In genomic region chr1:35768350-35769187, GRCh38 we compare ENCODE assay signal across 8 cellular contexts. TPM values are rescaled to one million over a fixed set of nuclear protein-coding genes. Genes with fewer than 3 reads are reported as not detected.
A peak's percentile ranks its signal among the peaks of the same experiment; 100 is the strongest.
DNase-seq lines count a peak whose midpoint lies in the region; ATAC-seq, FAIRE-seq and TF ChIP-seq lines count a peak whose summit lies in the region.

No MANE protein-coding gene starts in this region.

- peak overlapping the region; percentile 77 for H3K4me3 ChIP-seq in CD4-positive, CD25-positive, alpha-beta regulatory T cell (ENCODE audit: low read depth, low read length)
- H3K4me3 ChIP-seq in IMR-90 (ENCODE audit: insufficient read depth, low read depth, low read length) (peak overlapping the region; percentile 82), GM12878 (peak overlapping the region; percentile 78), lung (peak overlapping the region; percentile 74)

- peak overlapping the region; percentile 32 to 85 for H4K8ac ChIP-seq in IMR-90 (ENCODE audit: low read depth in 2 of 2, low read length in 2 of 2)

- H3K27ac Mint-ChIP-seq in CD4-positive, CD25-positive, alpha-beta regulatory T cell, result peak overlapping the region in 2 of 3 donors; percentile 65 to 86

- H3K9me3 Mint-ChIP-seq in CD4-positive, CD25-positive, alpha-beta regulatory T cell, result no peaks in the 10 kb centered on the region

- H4K5ac ChIP-seq in IMR-90 (ENCODE audit: low read depth, low read length), result peak overlapping the region; percentile 56; the same call in 1 of the 2 replicates

- no peak overlapping the region for H2BK20ac ChIP-seq in IMR-90 (ENCODE audit: low read depth, low read length)

- H3K9ac ChIP-seq in IMR-90 (ENCODE audit: low read depth, low read length) (peak overlapping the region; percentile 80), GM12878 (ENCODE audit: control insufficient read depth, insufficient read depth, low read length) (peak overlapping the region; percentile 93)

- intact Hi-C loops in IMR-90 (cut with micrococcal nuclease), result loop anchor here (10.0 kb wide), 1 partner anchor 124 kb away; the partner anchor contains the start of gene PSMB2
- intact Hi-C loops in GM12878 (cut with micrococcal nuclease; ENCODE audit: unreplicated experiment), result no loop called here

- peak overlapping the region; percentile 76 for H3K23ac ChIP-seq in IMR-90 (ENCODE audit: low read depth, low read length)

- no peak overlapping the region for H2BK15ac ChIP-seq in IMR-90 (ENCODE audit: low read depth, low read length)

- BruUV-seq in IMR-90 (replicated peaks; lab: Mats Ljungman, UMichigan), result no TSS peak
- no TSS peak for BruUV-seq in GM12878 (replicated peaks; lab: Mats Ljungman, UMichigan)

- peak overlapping the region; percentile 80 for H3K56ac ChIP-seq in IMR-90 (ENCODE audit: extremely low read depth, insufficient read depth, low read length)

- peak overlapping the region; percentile 56; the same call in 1 of the 2 replicates for H2BK120ac ChIP-seq in IMR-90 (ENCODE audit: low read depth, low read length)

- no peaks in the 10 kb centered on the region for H3K27me3 ChIP-seq in CD4-positive, CD25-positive, alpha-beta regulatory T cell (ENCODE audit: control insufficient read depth, insufficient read depth, low read length)
- H3K27me3 ChIP-seq in IMR-90 (ENCODE audit: control insufficient read depth, insufficient read depth, low read length) (no peaks in the 10 kb centered on the region), GM12878 (replicated peaks in 1 of 2; ENCODE audit: control insufficient read depth in 2 of 2, insufficient read depth in 2 of 2, low read length in 1 of 2) (no peaks in the 10 kb centered on the region), lung (ENCODE audit: control insufficient read depth, insufficient read depth) (no peaks in the 10 kb centered on the region)

- H3K36me3 ChIP-seq in CD4-positive, CD25-positive, alpha-beta regulatory T cell (ENCODE audit: control insufficient read depth, insufficient read depth, low read length), result no peaks in the 10 kb centered on the region
- H3K36me3 ChIP-seq in IMR-90 (ENCODE audit: control insufficient read depth, insufficient read depth, low read length) (no peaks in the 10 kb centered on the region), GM12878 (ENCODE audit: control insufficient read depth in 2 of 2, insufficient read depth in 2 of 2, low read length in 1 of 2) (no peaks in the 10 kb centered on the region), lung (ENCODE audit: control insufficient read depth in 2 of 2, insufficient read depth in 2 of 2, low read length in 2 of 2) (no peaks in the 10 kb centered on the region)

- CTCF ChIA-PET in IMR-90 (lab: Yijun Ruan, JAX), result interaction anchor here (0.6 to 1.6 kb wide), 4 partner anchors 12 to 361 kb away, joined by 3 to 4 read pairs (median 4); no protein-coding TSS in a partner anchor
- CTCF ChIA-PET in GM12878 (lab: Yijun Ruan, JAX), result interaction anchor here (0.7 to 7.2 kb wide), 12 partner anchors 11 to 366 kb away, joined by 3 to 61 read pairs (median 8); partner anchors contain the start of gene C1orf216

- ATAC-seq in CD4-positive, CD25-positive, alpha-beta regulatory T cell (ENCODE audit: low read depth in 2 of 2), result no peak
- ATAC-seq in IMR-90 (ENCODE audit: low read depth) (no peak), GM12878 (no peak), lung (ENCODE audit: insufficient read depth, low FRiP score) (no peak), HG02885 (IDR thresholded peaks at IDR 0.05; ENCODE audit: poor library complexity, unreplicated experiment) (no peak), HG02763 (IDR thresholded peaks at IDR 0.05; ENCODE audit: unreplicated experiment) (no peak), GM21825 (IDR thresholded peaks at IDR 0.05; ENCODE audit: unreplicated experiment) (no peak)

- H3K27ac ChIP-seq in CD4-positive, CD25-positive, alpha-beta regulatory T cell (ENCODE audit: insufficient read depth, low read length, poor library complexity, severe bottlenecking), result peak overlapping the region; percentile 82
- H3K27ac ChIP-seq in IMR-90 (ENCODE audit: insufficient read depth, low read length) (peak overlapping the region; percentile 88), GM12878 (ENCODE audit: control insufficient read depth, insufficient read depth) (peak overlapping the region; percentile 91), lung (ENCODE audit: low read depth in 1 of 2, low read length in 1 of 2) (peak overlapping the region in 1 of 2 donors; percentile 92)

- peak overlapping the region; percentile 86 to 95 (median 92) for H3K4me3 Mint-ChIP-seq in CD4-positive, CD25-positive, alpha-beta regulatory T cell

- peaks cover 10 to 26% of the 10 kb centered on the region in 2 experiments for H3K79me1 ChIP-seq in IMR-90 (ENCODE audit: low read depth in 1 of 2, low read length in 2 of 2)

- POLR2A ChIA-PET in IMR-90 (lab: Charles Lee; ENCODE audit: unreplicated experiment), result interaction anchor here (0.5 to 0.7 kb wide), 2 partner anchors 81 to 312 kb away, joined by 5 to 7 read pairs; no protein-coding TSS in a partner anchor
- POLR2A ChIA-PET in GM12878 (lab: Charles Lee), result interaction anchor here (1.0 to 7.0 kb wide), 13 partner anchors 9 to 197 kb away, joined by 3 to 70 read pairs (median 3); no protein-coding TSS in a partner anchor

- peak overlapping the region; percentile 6 for H3K18ac ChIP-seq in IMR-90 (ENCODE audit: low read depth, low read length)

- no peak for FAIRE-seq in GM12878 (lab: Jason Lieb, UNC)

- H2BK5ac ChIP-seq in IMR-90 (ENCODE audit: low read depth, low read length, poor library complexity, severe bottlenecking), result peak overlapping the region; percentile 61

- TF ChIP-seq CTCF in IMR-90 (conservative IDR thresholded peaks at IDR 0.05; ENCODE audit: low read depth, low read length) (no peak), GM12878 (IDR thresholded peaks at IDR 0.05 in 2 of 3, conservative IDR thresholded peaks at IDR 0.05 in 1 of 3; ENCODE audit: control insufficient read depth in 2 of 3, extremely low read depth in 1 of 3, insufficient read depth in 1 of 3, low read depth in 3 of 3, low read length in 3 of 3) (no peak), lung (IDR thresholded peaks at IDR 0.05; ENCODE audit: control extremely low read depth, extremely low read depth) (no peak)

- H3K9me1 ChIP-seq in IMR-90 (ENCODE audit: insufficient read depth, low read length), result no peaks in the 10 kb centered on the region

- peaks cover 33% of the 10 kb centered on the region for H3K79me2 ChIP-seq in GM12878 (ENCODE audit: control insufficient read depth, insufficient read depth, low read length)

- H3K14ac ChIP-seq in IMR-90 (replicated peaks; ENCODE audit: low read depth, low read length), result peak overlapping the region; percentile 53

- in situ Hi-C loops in IMR-90 (cut with MboI; ENCODE audit: low sequenced_read_pairs), result no loop called here
- in situ Hi-C loops in GM12878 (cut with MboI), result no loop called here

- H2AK9ac ChIP-seq in IMR-90 (replicated peaks; ENCODE audit: low read depth, low read length, poor library complexity), result no peak overlapping the region

- TF ChIP-seq POLR2A in IMR-90 (IDR thresholded peaks at IDR 0.05; ENCODE audit: low read depth, low read length) (no peak), GM12878 (IDR thresholded peaks at IDR 0.05; ENCODE audit: low read depth, low read length) (no peak)

- peaks cover 7% of the 10 kb centered on the region for H3K4me1 ChIP-seq in CD4-positive, CD25-positive, alpha-beta regulatory T cell (ENCODE audit: control insufficient read depth, insufficient read depth, low read length, poor library complexity, severe bottlenecking)
- H3K4me1 ChIP-seq in IMR-90 (ENCODE audit: control insufficient read depth, insufficient read depth, low read length) (peaks cover 2% of the 10 kb centered on the region), GM12878 (ENCODE audit: control insufficient read depth, insufficient read depth, low read length) (no peaks in the 10 kb centered on the region), lung (ENCODE audit: control insufficient read depth in 2 of 2, insufficient read depth in 2 of 2, low read length in 2 of 2) (no peaks in the 10 kb centered on the region)

- TF ChIP-seq EP300 in GM12878 (IDR thresholded peaks at IDR 0.05; ENCODE audit: borderline replicate concordance in 1 of 2, control insufficient read depth in 1 of 2, low read depth in 2 of 2, low read length in 2 of 2), result no peak

- peak overlapping the region; percentile 99 for H2AFZ ChIP-seq in IMR-90 (replicated peaks; ENCODE audit: low read length, poor library complexity)
- H2AFZ ChIP-seq in GM12878 (ENCODE audit: control insufficient read depth, low read depth, low read length), result peak overlapping the region; percentile 98

- no peaks in the 10 kb centered on the region for H3K36me3 Mint-ChIP-seq in CD4-positive, CD25-positive, alpha-beta regulatory T cell

- SMC1A ChIA-PET in GM12878 (lab: Charles Lee; ENCODE audit: uncharacterized antibody, unreplicated experiment), result interaction anchor here (0.9 to 4.3 kb wide), 14 partner anchors 8 to 317 kb away, joined by 3 to 42 read pairs (median 6); partner anchors contain the start of gene KIAA0319L

- H3K4me1 Mint-ChIP-seq in CD4-positive, CD25-positive, alpha-beta regulatory T cell, result peaks cover 5 to 42% (median 14%) of the 10 kb centered on the region in 4 donors

- 0 out of 2 replicates have a peak overlapping the region, but pooled peaks have one; percentile 49 for H2AK5ac ChIP-seq in IMR-90 (ENCODE audit: low read depth, low read length)

- H3K4ac ChIP-seq in IMR-90 (ENCODE audit: low read depth, low read length), result peak overlapping the region; percentile 52

- peak overlapping the region; percentile 76 for H3K4me2 ChIP-seq in IMR-90 (ENCODE audit: low read depth, low read length)
- peak overlapping the region; percentile 81 for H3K4me2 ChIP-seq in GM12878 (ENCODE audit: control insufficient read depth, insufficient read depth)

- TF ChIP-seq RAD21 in IMR-90 (IDR thresholded peaks at IDR 0.05; ENCODE audit: low read length) (no peak), GM12878 (IDR thresholded peaks at IDR 0.05; ENCODE audit: insufficient read depth, low read depth, low read length) (no peak)

- H3K27me3 Mint-ChIP-seq in CD4-positive, CD25-positive, alpha-beta regulatory T cell, result no peaks in the 10 kb centered on the region

- WGBS in IMR-90 (ENCODE audit: extremely low coverage in 2 of 2, insufficient read length in 1 of 2), 2 experiments, result no CpG with 5 or more reads among the region's 19 CpGs
- 14% methylated on average over 19 of the region's 19 CpGs for WGBS in GM12878 (ENCODE audit: insufficient coverage, insufficient replicate concordance, low lambda C conversion rate, missing lambda C conversion rate)
- WGBS in lung, 2 donors, result 50 to 56% methylated on average over 19 of the region's 19 CpGs

- H4K91ac ChIP-seq in IMR-90 (ENCODE audit: insufficient read depth, low read depth, low read length), result no peak overlapping the region

- DNase-seq in CD4-positive, CD25-positive, alpha-beta regulatory T cell, result peak in 1 of 3 donors; percentile 7
- DNase-seq in IMR-90 (no peak), GM12878 (ENCODE audit: low read depth, low spot score) (no peak), lung (ENCODE audit: low spot score) (no peak), putamen (ENCODE audit: low spot score) (no peak)

- RAD21 ChIA-PET in GM12878 (lab: Charles Lee; ENCODE audit: unreplicated experiment), result interaction anchor here (0.6 to 3.0 kb wide), 12 partner anchors 8 to 318 kb away, joined by 4 to 29 read pairs (median 8); no protein-coding TSS in a partner anchor

- H4K20me1 ChIP-seq in IMR-90 (ENCODE audit: insufficient read depth, low read length), result no peaks in the 10 kb centered on the region; the same call in 1 of the 2 replicates
- no peaks in the 10 kb centered on the region for H4K20me1 ChIP-seq in GM12878 (ENCODE audit: control insufficient read depth, insufficient read depth)

- dilution Hi-C loops in IMR-90 (cut with HindIII; ENCODE audit: low sequenced_read_pairs, unreplicated experiment), result no loop called here

- no peaks in the 10 kb centered on the region for H3K9me3 ChIP-seq in CD4-positive, CD25-positive, alpha-beta regulatory T cell (ENCODE audit: control insufficient read depth in 2 of 2, low read length in 2 of 2)
- H3K9me3 ChIP-seq in IMR-90 (ENCODE audit: control insufficient read depth, insufficient read depth, low read length) (no peaks in the 10 kb centered on the region), GM12878 (replicated peaks; ENCODE audit: control insufficient read depth, insufficient read depth, low read length) (no peaks in the 10 kb centered on the region), lung (ENCODE audit: control insufficient read depth in 2 of 2, insufficient read depth in 1 of 2, low read length in 1 of 2) (no peaks in the 10 kb centered on the region)

RNA-seq across cellular contexts. Expression of gene CLSPN, which starts 1.2 kb away (rescaled TPM):
- 2.9 TPM for total RNA-seq in CD4-positive, CD25-positive, alpha-beta regulatory T cell
- polyA plus RNA-seq in CD4-positive, CD25-positive, alpha-beta regulatory T cell, result under 1 TPM; 0.13 to 0.95 (median 0.29) TPM
- 14.3 and 14.4 TPM in 2 replicates for total RNA-seq in IMR-90 (2012; rRNA removed)
- 4.9 and 6.2 TPM in 2 replicates for polyA plus RNA-seq in IMR-90 (2012; rRNA removed)
- 1.1 and 1.7 TPM in 2 replicates for polyA plus RNA-seq in IMR-90 (2012; cell fraction: cytosol; rRNA removed)
- 0.59 and 3.8 TPM in 2 replicates for polyA plus RNA-seq in IMR-90 (2012; cell fraction: nucleus; rRNA removed; ENCODE audit: low replicate concordance)
- 8.6 and 13.1 TPM in 2 replicates for total RNA-seq in GM12878 (2013; cell fraction: nucleolus; rRNA removed)
- 26.0 and 31.3 TPM in 2 replicates for total RNA-seq in GM12878 (2014; rRNA removed)
- 45.3 and 46.8 TPM in 2 replicates for total RNA-seq in GM12878 (2014; rRNA removed; fragmentation: Illumina TruSeq; extraction: Trizol)
- total RNA-seq in GM12878 (2021), result 30.7 and 34.6 TPM in 2 replicates
- polyA plus RNA-seq in GM12878 (2011; ENCODE audit: low read depth), result 8.6 TPM
- polyA plus RNA-seq in GM12878 (2011; rRNA removed), result 16.0 and 22.4 TPM in 2 replicates
- 12.7 and 14.6 TPM in 2 replicates for polyA plus RNA-seq in GM12878 (2011; cell fraction: cytosol; rRNA removed)
- polyA plus RNA-seq in GM12878 (2011; cell fraction: nucleus; rRNA removed), result 6.6 and 12.6 TPM in 2 replicates
- 7.7 and 8.9 TPM in 2 replicates for polyA plus RNA-seq in GM12878 (2012)
- 39.8 and 42.9 TPM in 2 replicates for polyA plus RNA-seq in GM12878 (2014; fragmentation: Illumina TruSeq; extraction: Trizol)
- 10 to 100 TPM; 13.9 to 16.6 TPM for polyA plus RNA-seq in GM12878 (2014; fragmentation: Nextera tagmentation; extraction: Ambion mirVana)
- polyA plus RNA-seq in GM12878 (2014; rRNA removed), result 18.9 and 24.0 TPM in 2 replicates
- 10 to 100 TPM; 21.0 to 21.1 TPM for polyA plus RNA-seq in GM12878 (2016; fragmentation: Nextera tagmentation; extraction: Ambion mirVana)
- polyA minus RNA-seq in GM12878 (2011; rRNA and poly(A)+ RNA removed), result 28.0 and 30.3 TPM in 2 replicates
- 6.7 and 15.8 TPM in 2 replicates for polyA minus RNA-seq in GM12878 (2011; cell fraction: cytosol; rRNA and poly(A)+ RNA removed)
- 5.2 and 11.0 TPM in 2 replicates for polyA minus RNA-seq in GM12878 (2011; cell fraction: nucleus; rRNA and poly(A)+ RNA removed)
- total RNA-seq in lung, result 1 to 10 TPM; 2.6 to 2.9 TPM
- polyA plus RNA-seq in lung, result 1 to 10 TPM in 1 of 2 donors, under 1 TPM in 1; 0.85 to 1.0 TPM

RNA-seq across cellular contexts. Expression of gene AGO4, which starts 39.2 kb away (rescaled TPM):
- total RNA-seq in CD4-positive, CD25-positive, alpha-beta regulatory T cell, result 12.7 TPM
- polyA plus RNA-seq in CD4-positive, CD25-positive, alpha-beta regulatory T cell, result 1 to 10 TPM; 2.4 to 4.1 (median 3.6) TPM
- total RNA-seq in IMR-90 (2012; rRNA removed) (8.2 and 8.6 TPM in 2 replicates), GM12878 (2014; rRNA removed) (5.6 and 8.4 TPM in 2 replicates), GM12878 (2014; rRNA removed; fragmentation: Illumina TruSeq; extraction: Trizol) (6.0 and 6.9 TPM in 2 replicates), GM12878 (2021) (5.0 and 7.9 TPM in 2 replicates), lung (10 to 100 TPM; 18.9 to 37.3 TPM)
- polyA plus RNA-seq in IMR-90 (2012; rRNA removed) (4.8 and 9.2 TPM in 2 replicates), GM12878 (2011; rRNA removed) (2.3 and 2.4 TPM in 2 replicates), GM12878 (2014; fragmentation: Illumina TruSeq; extraction: Trizol) (5.9 and 7.7 TPM in 2 replicates), GM12878 (2014; fragmentation: Nextera tagmentation; extraction: Ambion mirVana) (1 to 10 TPM; 1.2 to 1.4 TPM), GM12878 (2014; rRNA removed) (4.0 and 4.1 TPM in 2 replicates), GM12878 (2016; fragmentation: Nextera tagmentation; extraction: Ambion mirVana) (1 to 10 TPM; 1.5 to 1.6 TPM), lung (10 to 100 TPM in 1 of 2 donors, 1 to 10 TPM in 1; 8.5 to 19.5 TPM)
- polyA plus RNA-seq in IMR-90 (2012; cell fraction: cytosol; rRNA removed), result 1.4 and 1.5 TPM in 2 replicates
- 8.4 and 19.6 TPM in 2 replicates for polyA plus RNA-seq in IMR-90 (2012; cell fraction: nucleus; rRNA removed; ENCODE audit: low replicate concordance)
- 16.3 and 17.4 TPM in 2 replicates for total RNA-seq in GM12878 (2013; cell fraction: nucleolus; rRNA removed)
- 2.8 TPM for polyA plus RNA-seq in GM12878 (2011; ENCODE audit: low read depth)
- polyA plus RNA-seq in GM12878 (2011; cell fraction: cytosol; rRNA removed), result 4.1 and 4.6 TPM in 2 replicates
- 2.7 and 3.4 TPM in 2 replicates for polyA plus RNA-seq in GM12878 (2011; cell fraction: nucleus; rRNA removed)
- polyA plus RNA-seq in GM12878 (2012), result 4.3 and 5.2 TPM in 2 replicates
- 7.0 and 13.6 TPM in 2 replicates for polyA minus RNA-seq in GM12878 (2011; rRNA and poly(A)+ RNA removed)
- polyA minus RNA-seq in GM12878 (2011; cell fraction: cytosol; rRNA and poly(A)+ RNA removed), result 2.4 and 3.5 TPM in 2 replicates
- 3.6 and 3.9 TPM in 2 replicates for polyA minus RNA-seq in GM12878 (2011; cell fraction: nucleus; rRNA and poly(A)+ RNA removed)

RNA-seq across cellular contexts. Expression of gene C1orf216, which starts 49.9 kb away (rescaled TPM):
- total RNA-seq in CD4-positive, CD25-positive, alpha-beta regulatory T cell, result 9.0 TPM
- 10 to 100 TPM; 12.6 to 23.9 (median 15.9) TPM for polyA plus RNA-seq in CD4-positive, CD25-positive, alpha-beta regulatory T cell
- total RNA-seq in IMR-90 (2012; rRNA removed) (16.7 and 20.0 TPM in 2 replicates), GM12878 (2014; rRNA removed) (11.5 and 11.7 TPM in 2 replicates), GM12878 (2014; rRNA removed; fragmentation: Illumina TruSeq; extraction: Trizol) (9.3 TPM in 2 replicates), GM12878 (2021) (14.7 and 15.7 TPM in 2 replicates), lung (10 to 100 TPM in 1 of 2 donors, 1 to 10 TPM in 1; 6.8 to 11.2 TPM)
- polyA plus RNA-seq in IMR-90 (2012; rRNA removed) (10.1 and 13.4 TPM in 2 replicates), GM12878 (2011; rRNA removed) (14.4 and 17.2 TPM in 2 replicates), GM12878 (2014; fragmentation: Illumina TruSeq; extraction: Trizol) (7.8 and 9.2 TPM in 2 replicates), GM12878 (2014; fragmentation: Nextera tagmentation; extraction: Ambion mirVana) (1 to 10 TPM; 2.9 to 7.0 TPM), GM12878 (2014; rRNA removed) (16.9 and 17.4 TPM in 2 replicates), GM12878 (2016; fragmentation: Nextera tagmentation; extraction: Ambion mirVana) (10 to 100 TPM; 11.2 to 13.4 TPM), lung (1 to 10 TPM; 5.1 to 9.8 TPM)
- 7.8 and 9.5 TPM in 2 replicates for polyA plus RNA-seq in IMR-90 (2012; cell fraction: cytosol; rRNA removed)
- 11.6 and 20.0 TPM in 2 replicates for polyA plus RNA-seq in IMR-90 (2012; cell fraction: nucleus; rRNA removed; ENCODE audit: low replicate concordance)
- 11.9 and 14.4 TPM in 2 replicates for total RNA-seq in GM12878 (2013; cell fraction: nucleolus; rRNA removed)
- 10.0 TPM for polyA plus RNA-seq in GM12878 (2011; ENCODE audit: low read depth)
- 13.9 and 15.3 TPM in 2 replicates for polyA plus RNA-seq in GM12878 (2011; cell fraction: cytosol; rRNA removed)
- 24.2 and 28.1 TPM in 2 replicates for polyA plus RNA-seq in GM12878 (2011; cell fraction: nucleus; rRNA removed)
- polyA plus RNA-seq in GM12878 (2012), result 8.8 and 8.9 TPM in 2 replicates
- polyA minus RNA-seq in GM12878 (2011; rRNA and poly(A)+ RNA removed), result 18.0 and 32.5 TPM in 2 replicates
- polyA minus RNA-seq in GM12878 (2011; cell fraction: cytosol; rRNA and poly(A)+ RNA removed), result 6.2 and 6.7 TPM in 2 replicates
- 4.8 and 8.3 TPM in 2 replicates for polyA minus RNA-seq in GM12878 (2011; cell fraction: nucleus; rRNA and poly(A)+ RNA removed)
